In genomic region chr2:211620986-211621385, GRCh38 we compare ENCODE assay signal across 25 cellular contexts.
"Had no signal": no experiment of that assay in that cellular context is flagged by ENCODE, and none has a peak within 500 bp of the region (broad histone marks: within the 10 kb centered on the region; RNA-seq: fewer than 3 reads in every experiment).

No MANE protein-coding gene starts in this region.

- H3K4me1 Mint-ChIP-seq: naive thymus-derived CD8-positive, alpha-beta T cell; nephron progenitor cell; stimulated activated effector memory CD8-positive, alpha-beta T cell treated with anti-CD3 and anti-CD28 coated beads, Interleukin-12 subunit alpha, Interleukin-12 subunit beta, amount 100 ng/mL, for 72 hours; stimulated activated naive B cell treated with anti-CD40 and anti-IgM and Interleukin-4, amounts not matched to agents 10 μg/mL and 1 μg/mL and 100 μg/mL, for 72 hours had no signal

- ATAC-seq: naive thymus-derived CD8-positive, alpha-beta T cell; natural killer cell treated with Interleukin-12 subunit alpha and Interleukin-12 subunit beta and Interleukin-15 and Interleukin-18, amount 100 ng/mL, for 72 hours; psoas muscle; right cardiac atrium; right lobe of liver; stimulated activated effector memory CD8-positive, alpha-beta T cell treated with anti-CD3 and anti-CD28 coated beads, Interleukin-12 subunit alpha, Interleukin-12 subunit beta, amount 100 ng/mL, for 72 hours; stimulated activated naive B cell treated with anti-CD40 and anti-IgM and Interleukin-4, amounts not matched to agents 10 μg/mL and 1 μg/mL and 100 μg/mL, for 72 hours had no signal

- DNase-seq: naive thymus-derived CD8-positive, alpha-beta T cell; nephron progenitor cell; nucleus accumbens; posterior cingulate gyrus; psoas muscle; right cardiac atrium; right lobe of liver; sigmoid colon; small intestine; stimulated activated CD4-positive, alpha-beta T cell treated with anti-CD3 and anti-CD28 coated beads, Interleukin-15, amount 100 ng/mL, for 24 hours; stimulated activated CD4-positive, alpha-beta T cell treated with anti-CD3 and anti-CD28 coated beads, Interleukin-2, amount 100 ng/mL, for 24 hours; stimulated activated CD4-positive, alpha-beta T cell treated with anti-CD3 and anti-CD28 coated beads, Interleukin-2, amount 100 ng/mL, for 48 hours; stimulated activated CD4-positive, alpha-beta T cell treated with anti-CD3 and anti-CD28 coated beads, Interleukin-4, amount 100 ng/mL, for 24 hours; stimulated activated naive B cell treated with anti-CD40 and anti-IgM and Interleukin-4, amounts not matched to agents 10 μg/mL and 1 μg/mL and 100 μg/mL, for 72 hours; stimulated activated naive CD4-positive, alpha-beta T cell treated with Interleukin-2 at 50 U/mL for 16 hours; stomach; thyroid gland; trophoblast cell; upper lobe of left lung; uterus had no signal

- H3K4me3 Mint-ChIP-seq: naive thymus-derived CD8-positive, alpha-beta T cell; natural killer cell treated with Interleukin-12 subunit alpha and Interleukin-12 subunit beta and Interleukin-15 and Interleukin-18, amount 100 ng/mL, for 72 hours; nephron progenitor cell; neural crest cell; stimulated activated effector memory CD8-positive, alpha-beta T cell treated with anti-CD3 and anti-CD28 coated beads, Interleukin-12 subunit alpha, Interleukin-12 subunit beta, amount 100 ng/mL, for 72 hours; stimulated activated naive B cell treated with anti-CD40 and anti-IgM and Interleukin-4, amounts not matched to agents 10 μg/mL and 1 μg/mL and 100 μg/mL, for 72 hours; stimulated activated naive CD8-positive, alpha-beta T cell treated with anti-CD3 and anti-CD28 coated beads, Interleukin-15, Interleukin-2, amounts not matched to agents 100 ng/mL and 50 ng/mL, for 24 hours had no signal

- H3K9me3 Mint-ChIP-seq: nephron progenitor cell; neural crest cell; stimulated activated naive B cell treated with anti-CD40 and anti-IgM and Interleukin-4, amounts not matched to agents 10 μg/mL and 1 μg/mL and 100 μg/mL, for 72 hours; stimulated activated naive CD8-positive, alpha-beta T cell treated with anti-CD3 and anti-CD28 coated beads, Interleukin-15, Interleukin-2, amounts not matched to agents 100 ng/mL and 50 ng/mL, for 24 hours had no signal

- H3K27ac Mint-ChIP-seq: naive thymus-derived CD8-positive, alpha-beta T cell; natural killer cell treated with Interleukin-12 subunit alpha and Interleukin-12 subunit beta and Interleukin-15 and Interleukin-18, amount 100 ng/mL, for 72 hours; nephron progenitor cell; progenitor cell of endocrine pancreas; stimulated activated effector memory CD8-positive, alpha-beta T cell treated with anti-CD3 and anti-CD28 coated beads, Interleukin-12 subunit alpha, Interleukin-12 subunit beta, amount 100 ng/mL, for 72 hours; stimulated activated naive B cell treated with anti-CD40 and anti-IgM and Interleukin-4, amounts not matched to agents 10 μg/mL and 1 μg/mL and 100 μg/mL, for 72 hours; stimulated activated naive CD8-positive, alpha-beta T cell treated with anti-CD3 and anti-CD28 coated beads, Interleukin-15, Interleukin-2, amounts not matched to agents 100 ng/mL and 50 ng/mL, for 24 hours had no signal

- H3K36me3 Mint-ChIP-seq: naive thymus-derived CD8-positive, alpha-beta T cell; stimulated activated effector memory CD8-positive, alpha-beta T cell treated with anti-CD3 and anti-CD28 coated beads, Interleukin-12 subunit alpha, Interleukin-12 subunit beta, amount 100 ng/mL, for 72 hours; stimulated activated naive B cell treated with anti-CD40 and anti-IgM and Interleukin-4, amounts not matched to agents 10 μg/mL and 1 μg/mL and 100 μg/mL, for 72 hours had no signal

- H3K27me3 Mint-ChIP-seq: naive thymus-derived CD8-positive, alpha-beta T cell; natural killer cell treated with Interleukin-12 subunit alpha and Interleukin-12 subunit beta and Interleukin-15 and Interleukin-18, amount 100 ng/mL, for 72 hours; progenitor cell of endocrine pancreas; stimulated activated naive B cell treated with anti-CD40 and anti-IgM and Interleukin-4, amounts not matched to agents 10 μg/mL and 1 μg/mL and 100 μg/mL, for 72 hours; stimulated activated naive CD8-positive, alpha-beta T cell treated with anti-CD3 and anti-CD28 coated beads, Interleukin-15, Interleukin-2, amounts not matched to agents 100 ng/mL and 50 ng/mL, for 24 hours had no signal
